In genomic region chr11:103586756-103587155, GRCh38 we compare ENCODE assay signal across 16 cellular contexts.
DNase-seq lines count a peak whose midpoint lies in the region; TF ChIP-seq lines count a peak whose summit lies in the region.
"Had no signal": no experiment of that assay in that cellular context is flagged by ENCODE, and none has a peak within 500 bp of the region (broad histone marks: within the 10 kb centered on the region; RNA-seq: fewer than 3 reads in every experiment).

No MANE protein-coding gene starts in this region.

- H3K9me3 Mint-ChIP-seq in CD14-positive monocyte: peaks cover 0 to 2% (median 0%) of the 10 kb centered on the region in 7 donors
- H3K9me3 Mint-ChIP-seq: neural crest cell had no signal

- H3K36me3 Mint-ChIP-seq in CD14-positive monocyte: no peaks in the 10 kb centered on the region
- H3K36me3 Mint-ChIP-seq: WTC11 had no signal

- intact Hi-C loops in CD14-positive monocyte (cut with micrococcal nuclease): no loop called here

- H3K27ac ChIP-seq in 22Rv1: peak overlapping the region; percentile 67; the same call in 1 of the 2 replicates

- no peak overlapping the region for H3K4me3 ChIP-seq in fibroblast of villous mesenchyme (ENCODE audit: low read depth, low read length)

- peaks cover 0 to 3% (median 1%) of the 10 kb centered on the region in 3 donors for H3K27me3 Mint-ChIP-seq in CD14-positive monocyte (ENCODE audit: low read depth in 3 of 3)

- TF ChIP-seq CTCF in 22Rv1 (IDR thresholded peaks at IDR 0.05) (no peak), fibroblast of villous mesenchyme (IDR thresholded peaks at IDR 0.05; ENCODE audit: insufficient read depth, low read depth, low read length) (no peak), CD14-positive monocyte (IDR thresholded peaks at IDR 0.05) (no peak)

- peak; percentile 45 for DNase-seq in HCEC 1CT
- DNase-seq in RPMI7951 (ENCODE audit: low read depth): peak; percentile 33
- DNase-seq in fibroblast of villous mesenchyme (ENCODE audit: low read depth): peak; percentile 4
- no peak for DNase-seq in NCI-H1694 (lab: John Stamatoyannopoulos, UW)
- no peak for DNase-seq in stimulated activated CD4-positive, alpha-beta T cell treated with anti-CD3 and anti-CD28 coated beads, Interleukin-2, amount 100 ng/mL, for 24 hours
- DNase-seq in CD14-positive monocyte (ENCODE audit: low spot score): no peak
- DNase-seq in DMS153 (lab: John Stamatoyannopoulos, UW): no peak
- DNase-seq: anterior cingulate cortex, mesenchymal stem cell, NCI-H1436, NCI-H774, retina, substantia nigra had no signal

- H3K27ac Mint-ChIP-seq in CD14-positive monocyte: no peak overlapping the region
- H3K27ac Mint-ChIP-seq: WTC11 had no signal

- H3K4me1 Mint-ChIP-seq in CD14-positive monocyte: no peaks in the 10 kb centered on the region
- H3K4me1 Mint-ChIP-seq: neural crest cell had no signal

- H3K4me3 Mint-ChIP-seq in CD14-positive monocyte: no peak overlapping the region
- H3K4me3 Mint-ChIP-seq: neural crest cell, WTC11 had no signal

Comparison
In these comparisons a context has a peak if more than half of its experiments do, and no peak if none do; other contexts are left out.
1. DNase-seq: peak in HCEC 1CT (single experiment), RPMI7951 (single experiment) and fibroblast of villous mesenchyme (single experiment); none in NCI-H1694 (single experiment), stimulated activated CD4-positive, alpha-beta T cell treated with anti-CD3 and anti-CD28 coated beads, Interleukin-2, amount 100 ng/mL, for 24 hours (0 of 2), CD14-positive monocyte (single experiment) and DMS153 (single experiment).